In genomic region chr14:68143341-68143807, GRCh38 we compare ENCODE assay signal across 8 cellular contexts.
DNase-seq lines count a peak whose midpoint lies in the region.

No MANE protein-coding gene starts in this region.

- H3K27ac ChIP-seq in SJCRH30 = peak overlapping the region; percentile 82

- no peaks in the 10 kb centered on the region for H3K27me3 ChIP-seq in SJCRH30

- DNase-seq in DMS 273 treated with DMSO at 0.1 percent for 48 hours (lab: John Stamatoyannopoulos, UW) (peak; percentile 73), SJCRH30 (peak; percentile 86 to 91), globus pallidus (ENCODE audit: low spot score) (peak; percentile 45), posterior vena cava (ENCODE audit: low spot score) (peak; percentile 89), OCI-M1 (lab: John Stamatoyannopoulos, UW) (no peak), RKO (ENCODE audit: low spot score) (no peak), NCI-H526 (lab: John Stamatoyannopoulos, UW) (no peak), activated gamma-delta T cell (lab: John Stamatoyannopoulos, UW) (no peak)

- H3K4me3 ChIP-seq in SJCRH30 = no peak overlapping the region

- H3K9me3 ChIP-seq in SJCRH30 (replicated peaks) = no peaks in the 10 kb centered on the region

- H3K36me3 ChIP-seq in SJCRH30 = no peaks in the 10 kb centered on the region

- intact Hi-C loops in posterior vena cava (cut with DNase I) = loop anchor here in 1 of 2 donors (10.0 kb wide), 2 partner anchors 101 to 641 kb away; no protein-coding TSS in a partner anchor

- peaks cover 91% of the 10 kb centered on the region for H3K4me1 ChIP-seq in SJCRH30

Comparison
In these comparisons a context has a peak if more than half of its experiments do, and no peak if none do; other contexts are left out.
1. DNase-seq: peak in DMS 273 treated with DMSO at 0.1 percent for 48 hours (single experiment), SJCRH30 (2 of 2), globus pallidus (single experiment) and posterior vena cava (single experiment); none in OCI-M1 (single experiment), RKO (single experiment), NCI-H526 (0 of 2) and activated gamma-delta T cell (single experiment).